ENCODE assay signal across 10 cellular contexts in the genomic region with DNA sequence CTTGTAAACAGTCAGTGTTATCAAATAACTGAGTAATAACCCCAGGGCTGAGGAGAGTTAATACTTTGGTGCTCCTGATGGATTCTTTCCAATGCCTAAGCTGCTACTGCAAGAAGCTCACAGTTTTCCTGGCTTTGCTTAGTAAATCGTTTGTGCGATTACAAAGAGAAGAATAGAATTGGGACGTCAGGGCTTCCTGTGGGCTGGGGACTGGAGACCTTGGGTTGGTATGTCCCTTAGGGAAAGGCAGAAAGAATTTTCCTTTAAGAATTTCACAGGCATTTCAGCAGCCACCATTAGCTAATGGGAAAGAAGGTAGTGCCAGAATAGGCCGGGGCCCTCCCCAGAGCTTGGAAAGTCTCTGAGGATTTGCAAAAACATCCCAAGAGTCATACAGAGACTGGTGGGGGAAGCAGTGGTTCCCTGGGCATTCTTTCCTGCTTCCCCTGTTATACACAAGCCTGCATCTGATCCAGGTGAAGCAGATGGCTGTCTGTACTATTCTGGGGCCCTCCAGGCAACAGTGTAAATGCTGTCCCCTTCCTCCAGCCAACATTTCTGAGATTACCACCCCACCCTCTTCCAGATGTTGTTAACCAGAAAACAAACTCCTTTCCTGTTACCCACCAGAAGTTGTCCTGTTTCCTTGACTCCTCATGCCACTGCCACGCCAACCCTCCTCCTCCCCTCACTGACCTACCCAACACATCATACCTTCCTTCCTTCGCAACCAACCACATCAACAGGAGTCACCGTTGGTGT. TPM values are rescaled to one million over a fixed set of nuclear protein-coding genes. Genes with fewer than 3 reads are reported as not detected.
DNase-seq lines count a peak whose midpoint lies in the region; ATAC-seq, FAIRE-seq and TF ChIP-seq lines count a peak whose summit lies in the region.
"Had no signal": no experiment of that assay in that cellular context is flagged by ENCODE, and none has a peak within 500 bp of the region (broad histone marks: within the 10 kb centered on the region; RNA-seq: fewer than 3 reads in every experiment).

No MANE protein-coding gene starts in this region.

- peaks cover 0 to 2% (median 0%) of the 10 kb centered on the region in 7 donors for H3K9me3 Mint-ChIP-seq in CD14-positive monocyte
- H3K9me3 Mint-ChIP-seq: type B pancreatic cell had no signal

- peaks cover 8 to 83% (median 42%) of the 10 kb centered on the region in 3 donors for H3K4me1 ChIP-seq in gastroesophageal sphincter

- no peak overlapping the region for H3K4me3 Mint-ChIP-seq in CD14-positive monocyte

- CTCF ChIA-PET in RWPE1 (lab: Yijun Ruan, JAX): interaction anchor here (1.0 kb wide), 1 partner anchor 41 kb away, joined by 8 read pairs; no protein-coding TSS in a partner anchor

- no peak for FAIRE-seq in RCC 7860 (lab: Jason Lieb, UNC)

- ATAC-seq in gastroesophageal sphincter: peak; percentile 30
- ATAC-seq in HG02571 (IDR thresholded peaks at IDR 0.05; ENCODE audit: unreplicated experiment): no peak

- no peaks in the 10 kb centered on the region for H3K9me3 ChIP-seq in gastroesophageal sphincter

- H3K4me3 ChIP-seq in gastroesophageal sphincter: no peak overlapping the region
- H3K4me3 ChIP-seq in retinal pigment epithelial cell (ENCODE audit: low read length): no peak overlapping the region

- no peak overlapping the region for H3K27ac Mint-ChIP-seq in CD14-positive monocyte
- H3K27ac Mint-ChIP-seq: type B pancreatic cell had no signal

- no peak for TF ChIP-seq CTCF in RWPE1 (conservative IDR thresholded peaks at IDR 0.05; ENCODE audit: low read depth)
- no peak for TF ChIP-seq CTCF in gastroesophageal sphincter (IDR thresholded peaks at IDR 0.05)
- no peak for TF ChIP-seq CTCF in retinal pigment epithelial cell (conservative IDR thresholded peaks at IDR 0.05; ENCODE audit: low read depth, low read length)
- no peak for TF ChIP-seq CTCF in CD14-positive monocyte (IDR thresholded peaks at IDR 0.05)

- POLR2A ChIA-PET in RWPE1 (lab: Yijun Ruan, JAX; ENCODE audit: low non-redundant PET): no interaction called here

- WGBS in gastroesophageal sphincter (ENCODE audit: low coverage in 1 of 2), 2 donors: 44 to 68% methylated on average over 4 to 7 of the region's 7 CpGs

- peaks cover 5% of the 10 kb centered on the region for H3K4me1 Mint-ChIP-seq in CD14-positive monocyte

- no peaks in the 10 kb centered on the region for H3K27me3 ChIP-seq in gastroesophageal sphincter

- H3K36me3 ChIP-seq in gastroesophageal sphincter: peaks cover 0 to 44% of the 10 kb centered on the region in 2 donors

- DNase-seq in ELF-1 (ENCODE audit: low read depth, low spot score) (peak; percentile 26), RWPE1 (ENCODE audit: low spot score) (no peak), retinal pigment epithelial cell (ENCODE audit: low read depth) (peak; percentile 78), KBM-7 (no peak), CD14-positive monocyte (ENCODE audit: low spot score) (no peak), RCC 7860 (ENCODE audit: low spot score) (no peak)
- DNase-seq: DND-41 had no signal

- TF ChIP-seq POLR2A in gastroesophageal sphincter (IDR thresholded peaks at IDR 0.05): no peak

- H3K27me3 Mint-ChIP-seq in CD14-positive monocyte (ENCODE audit: low read depth in 3 of 3): peaks cover 0 to 8% (median 2%) of the 10 kb centered on the region in 3 donors
- H3K27me3 Mint-ChIP-seq: type B pancreatic cell had no signal

- H3K27ac ChIP-seq in RWPE1: peak overlapping the region; percentile 58; the same call in 1 of the 2 replicates
- H3K27ac ChIP-seq in gastroesophageal sphincter: peak overlapping the region; percentile 51 to 77 (median 66)

- intact Hi-C loops in CD14-positive monocyte (cut with micrococcal nuclease): no loop called here

- H3K36me3 Mint-ChIP-seq in CD14-positive monocyte: no peaks in the 10 kb centered on the region

- in situ Hi-C loops in KBM-7 (cut with MboI; ENCODE audit: low pct_unique_long_range_greater_than_20kb, low sequenced_read_pairs): no loop called here

- no peak for TF ChIP-seq EP300 in gastroesophageal sphincter (IDR thresholded peaks at IDR 0.05)

RNA-seq across cellular contexts. Expression of a gene that starts 40.2 kb away (rescaled TPM):
- total RNA-seq in gastroesophageal sphincter: 10 to 100 TPM; 12.5 to 38.3 (median 32.0) TPM
- polyA plus RNA-seq in CD14-positive monocyte: 1 to 10 TPM in 1 of 2 donors, under 1 TPM in 1; 0.75 to 1.1 TPM

Comparison
In these comparisons a context has a peak if more than half of its experiments do, and no peak if none do; other contexts are left out.
1. DNase-seq: peak in ELF-1 (single experiment) and retinal pigment epithelial cell (single experiment); none in RWPE1 (single experiment), KBM-7 (single experiment), CD14-positive monocyte (single experiment) and RCC 7860 (single experiment).